ENCODE assay signal across 8 cellular contexts in genomic region chr4:78057135-78057599, GRCh38. TPM values are rescaled to one million over a fixed set of nuclear protein-coding genes. Genes with fewer than 3 reads are reported as not detected.
DNase-seq lines count a peak whose midpoint lies in the region; ATAC-seq and TF ChIP-seq lines count a peak whose summit lies in the region.

A gene with protein sequence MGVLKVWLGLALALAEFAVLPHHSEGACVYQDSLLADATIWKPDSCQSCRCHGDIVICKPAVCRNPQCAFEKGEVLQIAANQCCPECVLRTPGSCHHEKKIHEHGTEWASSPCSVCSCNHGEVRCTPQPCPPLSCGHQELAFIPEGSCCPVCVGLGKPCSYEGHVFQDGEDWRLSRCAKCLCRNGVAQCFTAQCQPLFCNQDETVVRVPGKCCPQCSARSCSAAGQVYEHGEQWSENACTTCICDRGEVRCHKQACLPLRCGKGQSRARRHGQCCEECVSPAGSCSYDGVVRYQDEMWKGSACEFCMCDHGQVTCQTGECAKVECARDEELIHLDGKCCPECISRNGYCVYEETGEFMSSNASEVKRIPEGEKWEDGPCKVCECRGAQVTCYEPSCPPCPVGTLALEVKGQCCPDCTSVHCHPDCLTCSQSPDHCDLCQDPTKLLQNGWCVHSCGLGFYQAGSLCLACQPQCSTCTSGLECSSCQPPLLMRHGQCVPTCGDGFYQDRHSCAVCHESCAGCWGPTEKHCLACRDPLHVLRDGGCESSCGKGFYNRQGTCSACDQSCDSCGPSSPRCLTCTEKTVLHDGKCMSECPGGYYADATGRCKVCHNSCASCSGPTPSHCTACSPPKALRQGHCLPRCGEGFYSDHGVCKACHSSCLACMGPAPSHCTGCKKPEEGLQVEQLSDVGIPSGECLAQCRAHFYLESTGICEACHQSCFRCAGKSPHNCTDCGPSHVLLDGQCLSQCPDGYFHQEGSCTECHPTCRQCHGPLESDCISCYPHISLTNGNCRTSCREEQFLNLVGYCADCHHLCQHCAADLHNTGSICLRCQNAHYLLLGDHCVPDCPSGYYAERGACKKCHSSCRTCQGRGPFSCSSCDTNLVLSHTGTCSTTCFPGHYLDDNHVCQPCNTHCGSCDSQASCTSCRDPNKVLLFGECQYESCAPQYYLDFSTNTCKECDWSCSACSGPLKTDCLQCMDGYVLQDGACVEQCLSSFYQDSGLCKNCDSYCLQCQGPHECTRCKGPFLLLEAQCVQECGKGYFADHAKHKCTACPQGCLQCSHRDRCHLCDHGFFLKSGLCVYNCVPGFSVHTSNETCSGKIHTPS (N-terminal part only) (plus strand): TSS chr4:78057323. CDS start chr4:78058010, 687 bp downstream.

- no peaks in the 10 kb centered on the region for H3K9me3 ChIP-seq in BLaER1 treated with 17β-estradiol and CSF1 and Interleukin-3, amounts not matched to agents 10 nM and 100 nM (replicated peaks in 1 of 11)
- H3K9me3 ChIP-seq in upper lobe of right lung, result no peaks in the 10 kb centered on the region

- peaks cover 20 to 36% (median 34%) of the 10 kb centered on the region in 10 experiments; a peak in 19 of 20 replicates for H3K4me1 ChIP-seq in BLaER1 treated with 17β-estradiol and CSF1 and Interleukin-3, amounts not matched to agents 10 nM and 100 nM
- peaks cover 17% of the 10 kb centered on the region for H3K4me1 ChIP-seq in upper lobe of right lung

- H3K36me3 Mint-ChIP-seq in IgD-negative memory B cell, result no peaks in the 10 kb centered on the region

- DNase-seq in T1000 (lab: John Stamatoyannopoulos, UW) (peak; percentile 56), epithelial cell of esophagus (ENCODE audit: low read depth) (peak; percentile 24), mucosa of gallbladder (ENCODE audit: low spot score) (peak; percentile 40), upper lobe of right lung (peak; percentile 68)

- ATAC-seq in GM19035 (IDR thresholded peaks at IDR 0.05; ENCODE audit: unreplicated experiment) (peak; percentile 28), upper lobe of right lung (peak; percentile 46), GM21825 (IDR thresholded peaks at IDR 0.05; ENCODE audit: unreplicated experiment) (no peak)

- peak within 1 kb of the TSS; percentile 89 to 95 (median 92) for H3K4me3 Mint-ChIP-seq in IgD-negative memory B cell

- peaks cover 0 to 27% (median 19%) of the 10 kb centered on the region in 11 experiments; a peak in 9 of 22 replicates for H4K20me1 ChIP-seq in BLaER1 treated with 17β-estradiol and CSF1 and Interleukin-3, amounts not matched to agents 10 nM and 100 nM

- H3K4me1 Mint-ChIP-seq in IgD-negative memory B cell, result peaks cover 7 to 22% (median 15%) of the 10 kb centered on the region in 3 donors

- 0 out of 22 replicates have a peak within 1 kb of the TSS, but pooled peaks of 1 of the 11 experiments have one; percentile 4 for H3K27ac ChIP-seq in BLaER1 treated with 17β-estradiol and CSF1 and Interleukin-3, amounts not matched to agents 10 nM and 100 nM
- H3K27ac ChIP-seq in upper lobe of right lung, result peak within 1 kb of the TSS; percentile 4

- H3K9me3 Mint-ChIP-seq in IgD-negative memory B cell, result no peaks in the 10 kb centered on the region

- peaks cover 53 to 71% (median 60%) of the 10 kb centered on the region in 11 experiments for H3K27me3 ChIP-seq in BLaER1 treated with 17β-estradiol and CSF1 and Interleukin-3, amounts not matched to agents 10 nM and 100 nM
- H3K27me3 ChIP-seq in upper lobe of right lung, result peaks cover 23% of the 10 kb centered on the region

- H3K27me3 Mint-ChIP-seq in IgD-negative memory B cell, result peaks cover 43% of the 10 kb centered on the region

- no peak for TF ChIP-seq CTCF in epithelial cell of esophagus (IDR thresholded peaks at IDR 0.05; ENCODE audit: insufficient read depth, low read depth, low read length, missing control alignments)
- no peak for TF ChIP-seq CTCF in upper lobe of right lung (IDR thresholded peaks at IDR 0.05)

- H3K9ac ChIP-seq in BLaER1 treated with 17β-estradiol and CSF1 and Interleukin-3, amounts not matched to agents 10 nM and 100 nM, result peak within 1 kb of the TSS; percentile 1 to 62 (median 38); a peak in 17 of 22 replicates

- intact Hi-C loops in upper lobe of right lung (cut with DNase I), result no loop called here

- peak within 1 kb of the TSS in 2 of 3 donors; percentile 63 to 82 for H3K27ac Mint-ChIP-seq in IgD-negative memory B cell

- peak within 1 kb of the TSS; percentile 87 to 100 (median 98) for H3K4me2 ChIP-seq in BLaER1 treated with 17β-estradiol and CSF1 and Interleukin-3, amounts not matched to agents 10 nM and 100 nM

- no peaks in the 10 kb centered on the region for H3K36me3 ChIP-seq in BLaER1 treated with 17β-estradiol and CSF1 and Interleukin-3, amounts not matched to agents 10 nM and 100 nM
- H3K36me3 ChIP-seq in upper lobe of right lung, result no peaks in the 10 kb centered on the region

- H3K4me3 ChIP-seq in BLaER1 treated with 17β-estradiol and CSF1 and Interleukin-3, amounts not matched to agents 10 nM and 100 nM, result peak within 1 kb of the TSS; percentile 58 to 71 (median 62)
- peak within 1 kb of the TSS; percentile 72 for H3K4me3 ChIP-seq in epithelial cell of esophagus (ENCODE audit: low read length)
- H3K4me3 ChIP-seq in upper lobe of right lung, result peak within 1 kb of the TSS; percentile 65

RNA-seq across cellular contexts. Expression of the gene that starts here (rescaled TPM):
- not detected for polyA plus RNA-seq in IgD-negative memory B cell
- total RNA-seq in mucosa of gallbladder (6.8 TPM), upper lobe of right lung (20.2 TPM)
